28 cellular contexts compared by ENCODE assay signal in the genomic region with DNA sequence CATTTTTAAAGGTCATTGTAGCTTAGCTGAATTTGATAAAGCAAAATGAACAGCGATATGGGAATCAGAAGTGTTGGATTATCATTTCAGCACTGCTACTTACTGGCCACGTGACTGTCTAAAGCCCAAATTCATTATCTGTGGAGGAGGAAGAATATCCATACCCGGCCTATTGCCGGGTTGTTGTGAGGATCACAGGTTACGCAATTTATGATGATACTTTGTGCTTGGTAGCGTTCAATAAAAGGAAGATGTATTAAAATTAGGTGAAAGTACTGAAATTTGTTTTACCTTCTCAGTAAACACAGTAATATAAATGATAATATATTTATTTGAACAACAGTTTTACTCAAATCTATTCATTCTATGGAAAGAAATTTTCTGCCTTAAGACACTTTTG.
"Had no signal": no experiment of that assay in that cellular context is flagged by ENCODE, and none has a peak within 500 bp of the region (broad histone marks: within the 10 kb centered on the region; RNA-seq: fewer than 3 reads in every experiment).

No MANE protein-coding gene starts in this region.

- FAIRE-seq: colon, endometrium, endothelial cell of umbilical vein, frontal cortex had no signal

- H3K9me3 ChIP-seq: colonic mucosa, esophagus muscularis mucosa, esophagus squamous epithelium, gastrocnemius medialis, gastroesophageal sphincter had no signal

- ATAC-seq: effector memory CD8-positive, alpha-beta T cell; esophagus mucosa; foreskin keratinocyte; gastrocnemius medialis; gastroesophageal sphincter; heart left ventricle; heart right ventricle had no signal

- H3K36me3 ChIP-seq: colonic mucosa, esophagus muscularis mucosa, esophagus squamous epithelium, gastrocnemius medialis, gastroesophageal sphincter, heart left ventricle, heart right ventricle had no signal

- H3K27ac ChIP-seq: colonic mucosa, coronary artery, dorsolateral prefrontal cortex, epithelial cell of prostate, esophagus muscularis mucosa, esophagus squamous epithelium, foreskin keratinocyte, gastrocnemius medialis, gastroesophageal sphincter, heart left ventricle, heart right ventricle had no signal

- H3K4me3 ChIP-seq: colonic mucosa, coronary artery, dorsolateral prefrontal cortex, esophagus muscularis mucosa, esophagus squamous epithelium, gastrocnemius medialis, gastroesophageal sphincter, heart left ventricle, heart right ventricle had no signal

- H3K4me1 ChIP-seq: colonic mucosa, esophagus muscularis mucosa, esophagus squamous epithelium, foreskin keratinocyte, gastrocnemius medialis, gastroesophageal sphincter, heart left ventricle, heart right ventricle had no signal

- H3K27me3 ChIP-seq: colonic mucosa, dorsolateral prefrontal cortex, esophagus muscularis mucosa, esophagus squamous epithelium, foreskin keratinocyte, gastrocnemius medialis, gastroesophageal sphincter, heart left ventricle, heart right ventricle had no signal

- DNase-seq: colonic mucosa; cortex of kidney; dermis blood vessel endothelial cell; dorsolateral prefrontal cortex; effector CD4-positive, alpha-beta T cell; effector CD8-positive, alpha-beta T cell; effector memory CD4-positive, alpha-beta T cell; effector memory CD8-positive, alpha-beta T cell; endodermal cell; erythroblast; esophagus squamous epithelium; foreskin fibroblast; foreskin keratinocyte; foreskin melanocyte; gastrocnemius medialis; glutamatergic neuron; head of caudate nucleus; heart left ventricle; heart right ventricle had no signal
